ENCODE assay signal across 1 cellular context in genomic region chr7:30986331-30986730, GRCh38.
TF ChIP-seq lines count a peak whose summit lies in the region.

No MANE protein-coding gene starts in this region.

TF ChIP-seq in WTC11, 78 proteins besides CTCF, POLR2A, EP300 and RAD21 (continued from another document):
- TF ChIP-seq, protein P1, sequence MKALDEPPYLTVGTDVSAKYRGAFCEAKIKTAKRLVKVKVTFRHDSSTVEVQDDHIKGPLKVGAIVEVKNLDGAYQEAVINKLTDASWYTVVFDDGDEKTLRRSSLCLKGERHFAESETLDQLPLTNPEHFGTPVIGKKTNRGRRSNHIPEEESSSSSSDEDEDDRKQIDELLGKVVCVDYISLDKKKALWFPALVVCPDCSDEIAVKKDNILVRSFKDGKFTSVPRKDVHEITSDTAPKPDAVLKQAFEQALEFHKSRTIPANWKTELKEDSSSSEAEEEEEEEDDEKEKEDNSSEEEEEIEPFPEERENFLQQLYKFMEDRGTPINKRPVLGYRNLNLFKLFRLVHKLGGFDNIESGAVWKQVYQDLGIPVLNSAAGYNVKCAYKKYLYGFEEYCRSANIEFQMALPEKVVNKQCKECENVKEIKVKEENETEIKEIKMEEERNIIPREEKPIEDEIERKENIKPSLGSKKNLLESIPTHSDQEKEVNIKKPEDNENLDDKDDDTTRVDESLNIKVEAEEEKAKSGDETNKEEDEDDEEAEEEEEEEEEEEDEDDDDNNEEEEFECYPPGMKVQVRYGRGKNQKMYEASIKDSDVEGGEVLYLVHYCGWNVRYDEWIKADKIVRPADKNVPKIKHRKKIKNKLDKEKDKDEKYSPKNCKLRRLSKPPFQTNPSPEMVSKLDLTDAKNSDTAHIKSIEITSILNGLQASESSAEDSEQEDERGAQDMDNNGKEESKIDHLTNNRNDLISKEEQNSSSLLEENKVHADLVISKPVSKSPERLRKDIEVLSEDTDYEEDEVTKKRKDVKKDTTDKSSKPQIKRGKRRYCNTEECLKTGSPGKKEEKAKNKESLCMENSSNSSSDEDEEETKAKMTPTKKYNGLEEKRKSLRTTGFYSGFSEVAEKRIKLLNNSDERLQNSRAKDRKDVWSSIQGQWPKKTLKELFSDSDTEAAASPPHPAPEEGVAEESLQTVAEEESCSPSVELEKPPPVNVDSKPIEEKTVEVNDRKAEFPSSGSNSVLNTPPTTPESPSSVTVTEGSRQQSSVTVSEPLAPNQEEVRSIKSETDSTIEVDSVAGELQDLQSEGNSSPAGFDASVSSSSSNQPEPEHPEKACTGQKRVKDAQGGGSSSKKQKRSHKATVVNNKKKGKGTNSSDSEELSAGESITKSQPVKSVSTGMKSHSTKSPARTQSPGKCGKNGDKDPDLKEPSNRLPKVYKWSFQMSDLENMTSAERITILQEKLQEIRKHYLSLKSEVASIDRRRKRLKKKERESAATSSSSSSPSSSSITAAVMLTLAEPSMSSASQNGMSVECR (CRISPR knock-in tag; IDR thresholded peaks at IDR 0.05; ENCODE audit: borderline replicate concordance), result no peak
- TF ChIP-seq ZNF121 (CRISPR knock-in tag; IDR thresholded peaks at IDR 0.05), result no peak
- TF ChIP-seq NFE2L1 (CRISPR knock-in tag; IDR thresholded peaks at IDR 0.05), result no peak
- TF ChIP-seq RORB (CRISPR knock-in tag; IDR thresholded peaks at IDR 0.05), result no peak
- TF ChIP-seq, protein P2, sequence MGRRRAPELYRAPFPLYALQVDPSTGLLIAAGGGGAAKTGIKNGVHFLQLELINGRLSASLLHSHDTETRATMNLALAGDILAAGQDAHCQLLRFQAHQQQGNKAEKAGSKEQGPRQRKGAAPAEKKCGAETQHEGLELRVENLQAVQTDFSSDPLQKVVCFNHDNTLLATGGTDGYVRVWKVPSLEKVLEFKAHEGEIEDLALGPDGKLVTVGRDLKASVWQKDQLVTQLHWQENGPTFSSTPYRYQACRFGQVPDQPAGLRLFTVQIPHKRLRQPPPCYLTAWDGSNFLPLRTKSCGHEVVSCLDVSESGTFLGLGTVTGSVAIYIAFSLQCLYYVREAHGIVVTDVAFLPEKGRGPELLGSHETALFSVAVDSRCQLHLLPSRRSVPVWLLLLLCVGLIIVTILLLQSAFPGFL (CRISPR knock-in tag; IDR thresholded peaks at IDR 0.05; ENCODE audit: borderline replicate concordance), result no peak
- TF ChIP-seq ZBTB21 (CRISPR knock-in tag; IDR thresholded peaks at IDR 0.05; ENCODE audit: borderline replicate concordance), result no peak
- no peak for TF ChIP-seq SMAD3 (CRISPR knock-in tag; IDR thresholded peaks at IDR 0.05; ENCODE audit: borderline replicate concordance)
- no peak for TF ChIP-seq ELF4 (CRISPR knock-in tag; IDR thresholded peaks at IDR 0.05; ENCODE audit: low read depth)
- TF ChIP-seq, protein P3, sequence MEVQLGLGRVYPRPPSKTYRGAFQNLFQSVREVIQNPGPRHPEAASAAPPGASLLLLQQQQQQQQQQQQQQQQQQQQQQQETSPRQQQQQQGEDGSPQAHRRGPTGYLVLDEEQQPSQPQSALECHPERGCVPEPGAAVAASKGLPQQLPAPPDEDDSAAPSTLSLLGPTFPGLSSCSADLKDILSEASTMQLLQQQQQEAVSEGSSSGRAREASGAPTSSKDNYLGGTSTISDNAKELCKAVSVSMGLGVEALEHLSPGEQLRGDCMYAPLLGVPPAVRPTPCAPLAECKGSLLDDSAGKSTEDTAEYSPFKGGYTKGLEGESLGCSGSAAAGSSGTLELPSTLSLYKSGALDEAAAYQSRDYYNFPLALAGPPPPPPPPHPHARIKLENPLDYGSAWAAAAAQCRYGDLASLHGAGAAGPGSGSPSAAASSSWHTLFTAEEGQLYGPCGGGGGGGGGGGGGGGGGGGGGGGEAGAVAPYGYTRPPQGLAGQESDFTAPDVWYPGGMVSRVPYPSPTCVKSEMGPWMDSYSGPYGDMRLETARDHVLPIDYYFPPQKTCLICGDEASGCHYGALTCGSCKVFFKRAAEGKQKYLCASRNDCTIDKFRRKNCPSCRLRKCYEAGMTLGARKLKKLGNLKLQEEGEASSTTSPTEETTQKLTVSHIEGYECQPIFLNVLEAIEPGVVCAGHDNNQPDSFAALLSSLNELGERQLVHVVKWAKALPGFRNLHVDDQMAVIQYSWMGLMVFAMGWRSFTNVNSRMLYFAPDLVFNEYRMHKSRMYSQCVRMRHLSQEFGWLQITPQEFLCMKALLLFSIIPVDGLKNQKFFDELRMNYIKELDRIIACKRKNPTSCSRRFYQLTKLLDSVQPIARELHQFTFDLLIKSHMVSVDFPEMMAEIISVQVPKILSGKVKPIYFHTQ (CRISPR knock-in tag; IDR thresholded peaks at IDR 0.05), result no peak
- TF ChIP-seq ZNF232 (CRISPR knock-in tag; IDR thresholded peaks at IDR 0.05), result no peak
- TF ChIP-seq E2F4 (CRISPR knock-in tag; IDR thresholded peaks at IDR 0.05; ENCODE audit: borderline replicate concordance, low read depth), result no peak
- no peak for TF ChIP-seq AFF4 (CRISPR knock-in tag; IDR thresholded peaks at IDR 0.05; ENCODE audit: borderline replicate concordance)
